In the genomic region with DNA sequence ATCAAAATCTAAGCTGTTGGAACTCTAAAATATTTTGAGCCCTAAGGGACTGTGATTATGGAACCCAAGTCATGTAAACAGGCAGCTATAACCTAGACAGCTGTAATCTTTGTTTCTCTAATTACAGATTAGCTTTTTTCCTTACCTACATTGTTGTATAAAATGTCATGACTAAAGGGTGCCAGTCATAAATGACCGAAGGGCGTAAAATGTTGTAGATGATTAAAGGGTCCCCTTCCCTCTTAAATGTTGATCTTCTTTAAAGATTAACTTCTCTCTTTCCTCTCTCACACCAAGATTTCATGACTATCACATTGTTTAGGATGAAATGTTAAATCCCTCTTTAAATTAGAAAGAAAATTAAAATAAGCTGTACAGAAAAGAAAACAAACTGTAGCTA, we compare ENCODE assay signal across 27 cellular contexts.
"Had no signal": no experiment of that assay in that cellular context is flagged by ENCODE, and none has a peak within 500 bp of the region (broad histone marks: within the 10 kb centered on the region; RNA-seq: fewer than 3 reads in every experiment).

No MANE protein-coding gene starts in this region.

- ATAC-seq: activated CD8-positive, alpha-beta T cell treated with anti-CD3 and anti-CD28 coated beads for 36 hours; activated naive CD8-positive, alpha-beta T cell treated with anti-CD3 and anti-CD28 coated beads, Interleukin-2, amount 50 U/mL, for 24 hours; activated T-cell treated with anti-CD3 and anti-CD28 coated beads, Interleukin-2, amount 50 U/mL, for 4 hours had no signal

- H3K36me3 ChIP-seq: ascending aorta, cardiac muscle cell had no signal

- DNase-seq: activated B cell treated with CpG ODN at 0.5 μM for 24 hours; activated CD4-positive, alpha-beta memory T cell treated with anti-CD3 and anti-CD28 coated beads for 36 hours; activated CD4-positive, alpha-beta T cell treated with anti-CD3 and anti-CD28 coated beads for 4 hours; activated CD4-positive, alpha-beta T cell treated with anti-CD3 and anti-CD28 coated beads, Interleukin-2, amount 10 ng/mL, durations not matched to agents 24 days and 14 days; activated CD4-positive, alpha-beta T cell treated with anti-CD3 and anti-CD28 coated beads, Interleukin-2, amount 50 U/mL, for 1 hour; activated CD4-positive, alpha-beta T cell treated with anti-CD3 and anti-CD28 coated beads, Interleukin-2, amount 50 U/mL, for 4 hours; activated CD4-positive, CD25-positive, alpha-beta regulatory T cell treated with anti-CD3 and anti-CD28 coated beads, Interleukin-2, amount 50 U/mL, for 72 hours; activated CD8-positive, alpha-beta memory T cell treated with anti-CD3 and anti-CD28 coated beads, Interleukin-2, amount 50 U/mL, for 4 hours; activated CD8-positive, alpha-beta T cell treated with anti-CD3 and anti-CD28 coated beads for 36 hours; activated effector memory CD4-positive, alpha-beta T cell treated with Interleukin-2 at 50 U/mL for 16 hours; activated gamma-delta T cell; activated naive CD4-positive, alpha-beta T cell treated with anti-CD3 and anti-CD28 coated beads, Interleukin-2, amount 10 ng/mL, durations not matched to agents 7 days and 5 days; activated naive CD4-positive, alpha-beta T cell treated with Interleukin-2 at 50 U/mL for 16 hours; activated naive CD8-positive, alpha-beta T cell treated with anti-CD3 and anti-CD28 coated beads, Interleukin-2, amount 10 ng/mL, durations not matched to agents 7 days and 5 days; activated naive CD8-positive, alpha-beta T cell treated with anti-CD3 and anti-CD28 coated beads, Interleukin-2, amount 50 U/mL, for 24 hours; activated T-cell treated with anti-CD3 and anti-CD28 coated beads for 4 hours; activated T-cell treated with anti-CD3 and anti-CD28 coated beads, Interleukin-2, amount 50 U/mL, for 1 hour; activated T-cell treated with anti-CD3 and anti-CD28 coated beads, Interleukin-2, amount 50 U/mL, for 4 hours; amygdala; anterior cingulate cortex; caudate nucleus; cerebellar nuclear complex; T-helper 1 cell; T-helper 2 cell; T-helper 9 cell had no signal

- H3K4me3 ChIP-seq: ascending aorta, cardiac muscle cell had no signal

- H3K4me1 ChIP-seq: ascending aorta had no signal
